In the genomic region with DNA sequence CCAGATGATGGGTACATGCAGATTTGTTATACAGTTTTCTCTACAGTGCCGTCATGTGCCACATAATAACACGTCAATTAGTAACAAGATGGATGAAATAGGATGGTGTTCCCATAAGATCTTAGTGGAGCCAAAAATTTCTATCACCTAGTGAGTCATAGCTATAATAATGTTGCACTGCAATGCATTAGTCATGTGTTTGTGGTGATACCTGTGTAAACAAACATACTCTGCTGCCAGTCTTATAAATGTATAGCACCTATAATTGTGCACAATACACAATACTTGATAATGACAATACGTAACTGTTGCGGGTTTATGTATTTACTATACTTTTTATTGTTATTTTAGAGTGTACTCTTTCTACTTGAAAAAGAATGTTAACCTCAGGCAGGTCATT, we compare ENCODE assay signal across 18 cellular contexts.
"Had no signal": no experiment of that assay in that cellular context is flagged by ENCODE, and none has a peak within 500 bp of the region (broad histone marks: within the 10 kb centered on the region; RNA-seq: fewer than 3 reads in every experiment).

No MANE protein-coding gene starts in this region.

- H3K4me3 Mint-ChIP-seq: activated CD8-positive, alpha-beta T cell treated with anti-CD3 and anti-CD28 coated beads for 36 hours; activated naive CD8-positive, alpha-beta T cell treated with anti-CD3 and anti-CD28 coated beads for 36 hours; activated T-cell treated with anti-CD3 and anti-CD28 coated beads, Interleukin-2, amount 50 U/mL, for 72 hours; endodermal cell; naive B cell had no signal

- H3K27me3 ChIP-seq: brain microvascular endothelial cell, neutrophil, tibial artery, vagina had no signal

- H3K27ac ChIP-seq: brain microvascular endothelial cell, neutrophil, tibial artery, vagina had no signal

- H3K36me3 ChIP-seq: brain microvascular endothelial cell, neutrophil, tibial artery, vagina had no signal

- H3K4me1 Mint-ChIP-seq: activated naive CD8-positive, alpha-beta T cell treated with anti-CD3 and anti-CD28 coated beads for 36 hours; naive B cell had no signal

- H3K9me3 ChIP-seq: neutrophil, tibial artery, vagina had no signal

- H3K4me3 ChIP-seq: lung, smooth muscle cell, tibial artery, vagina had no signal

- ATAC-seq: activated CD8-positive, alpha-beta T cell treated with anti-CD3 and anti-CD28 coated beads for 36 hours; activated T-cell treated with anti-CD3 and anti-CD28 coated beads, Interleukin-2, amount 50 U/mL, for 72 hours; esophagus mucosa; left colon; right cardiac atrium had no signal

- DNase-seq: activated CD4-positive, alpha-beta T cell treated with anti-CD3 and anti-CD28 coated beads for 4 hours; activated CD8-positive, alpha-beta memory T cell treated with anti-CD3 and anti-CD28 coated beads, Interleukin-2, amount 50 U/mL, for 4 hours; activated CD8-positive, alpha-beta T cell treated with anti-CD3 and anti-CD28 coated beads for 36 hours; activated gamma-delta T cell treated with Interleukin-2 at 50 U/mL for 16 hours; activated naive CD8-positive, alpha-beta T cell treated with anti-CD3 and anti-CD28 coated beads for 36 hours; activated T-cell treated with anti-CD3 and anti-CD28 coated beads, Interleukin-2, amount 50 U/mL, for 72 hours; brain microvascular endothelial cell; endodermal cell; head of caudate nucleus; left colon; naive B cell; tibial artery had no signal

- H3K27ac Mint-ChIP-seq: activated CD8-positive, alpha-beta T cell treated with anti-CD3 and anti-CD28 coated beads for 36 hours; activated naive CD8-positive, alpha-beta T cell treated with anti-CD3 and anti-CD28 coated beads for 36 hours; activated T-cell treated with anti-CD3 and anti-CD28 coated beads, Interleukin-2, amount 50 U/mL, for 72 hours; endodermal cell; naive B cell had no signal

- H3K36me3 Mint-ChIP-seq: activated naive CD8-positive, alpha-beta T cell treated with anti-CD3 and anti-CD28 coated beads for 36 hours; naive B cell had no signal

- H3K9me3 Mint-ChIP-seq: activated CD8-positive, alpha-beta T cell treated with anti-CD3 and anti-CD28 coated beads for 36 hours; endodermal cell; naive B cell had no signal

- H3K27me3 Mint-ChIP-seq: activated CD8-positive, alpha-beta T cell treated with anti-CD3 and anti-CD28 coated beads for 36 hours; activated naive CD8-positive, alpha-beta T cell treated with anti-CD3 and anti-CD28 coated beads for 36 hours; naive B cell had no signal

- H3K4me2 ChIP-seq: smooth muscle cell had no signal

- H3K4me1 ChIP-seq: tibial artery, vagina had no signal
